9 cellular contexts compared by ENCODE assay signal in the genomic region with DNA sequence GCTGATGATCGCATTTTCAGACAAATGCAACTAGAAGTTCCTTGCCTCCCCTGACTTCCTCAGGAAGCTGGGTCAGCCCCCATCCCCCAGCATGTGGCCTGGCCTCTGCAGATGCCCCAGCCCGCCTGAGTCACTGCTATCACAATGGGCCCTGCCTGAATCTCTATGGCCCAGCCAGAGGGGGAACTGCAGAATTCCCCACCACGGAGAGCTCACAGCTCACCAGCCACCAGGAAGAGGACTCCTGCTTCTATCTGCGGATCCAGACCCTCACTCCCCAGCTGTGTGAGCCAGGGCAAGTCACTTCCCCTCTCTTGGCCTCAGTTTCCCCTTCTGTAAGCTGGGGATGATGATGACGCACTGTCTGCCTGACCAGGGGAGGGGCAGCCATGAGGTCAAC. TPM values are rescaled to one million over a fixed set of nuclear protein-coding genes. Genes with fewer than 3 reads are reported as not detected.
DNase-seq lines count a peak whose midpoint lies in the region; ATAC-seq and TF ChIP-seq lines count a peak whose summit lies in the region.
"Had no signal": no experiment of that assay in that cellular context is flagged by ENCODE, and none has a peak within 500 bp of the region (broad histone marks: within the 10 kb centered on the region; RNA-seq: fewer than 3 reads in every experiment).

No MANE protein-coding gene starts in this region.

- H2BK120ac ChIP-seq in H9 (ENCODE audit: low read depth, low read length, poor library complexity, severe bottlenecking), result no peak overlapping the region

- H3K27me3 ChIP-seq in H9 (ENCODE audit: insufficient read depth, low read length) (peaks cover 2% of the 10 kb centered on the region; the same call in 1 of the 2 replicates), left ventricle myocardium inferior (ENCODE audit: low read depth) (no peaks in the 10 kb centered on the region), stomach (no peaks in the 10 kb centered on the region)

- no peak overlapping the region for H4K5ac ChIP-seq in H9 (ENCODE audit: insufficient read length, low read depth, low read length)

- H3K36me3 Mint-ChIP-seq in H9 (ENCODE audit: insufficient read depth in 1 of 3, low read depth in 3 of 3), result peaks cover 0 to 1% (median 0%) of the 10 kb centered on the region in 3 experiments; a peak in 3 of 7 replicates

- H3T11ph ChIP-seq in H9 (ENCODE audit: low read length), result no peak overlapping the region

- in situ Hi-C loops in GM13977 (cut with MboI; ENCODE audit: low pct_unique_long_range_greater_than_20kb, low sequenced_read_pairs, unreplicated experiment), result no loop called here

- H4K91ac ChIP-seq in H9 (ENCODE audit: insufficient read length, low read depth, low read length), result no peak overlapping the region

- H3K23me2 ChIP-seq in H9 (ENCODE audit: insufficient read length, low read depth, low read length, poor library complexity, severe bottlenecking), result no peaks in the 10 kb centered on the region

- H3K79me2 ChIP-seq in H9 (ENCODE audit: insufficient read depth, low read length), result peaks cover 4% of the 10 kb centered on the region; the same call in 1 of the 2 replicates

- no peak overlapping the region for H2AK5ac ChIP-seq in H9 (ENCODE audit: insufficient read length, low read length)

- H3K9ac ChIP-seq in H9 (ENCODE audit: extremely low read depth, insufficient read length, low read length), result no peak overlapping the region

- no peak for TF ChIP-seq EP300 in stomach (IDR thresholded peaks at IDR 0.05)

- H2BK5ac ChIP-seq in H9 (ENCODE audit: insufficient read length, low read length), result no peak overlapping the region

- no peak overlapping the region for H2BK15ac ChIP-seq in H9 (ENCODE audit: low read depth, low read length)

- H3K14ac ChIP-seq in H9 (ENCODE audit: insufficient read depth, low read length), result 0 out of 2 replicates have a peak overlapping the region, but pooled peaks have one; percentile 33

- peaks cover 0 to 2% of the 10 kb centered on the region in 2 experiments; a peak in 1 of 5 replicates for H3K9me3 Mint-ChIP-seq in H9

- H3K27ac ChIP-seq in H9 (ENCODE audit: insufficient read length, low read depth, low read length), result no peak overlapping the region
- peak overlapping the region; percentile 96 for H3K27ac ChIP-seq in left ventricle myocardium inferior (replicated peaks)
- H3K27ac ChIP-seq in stomach, result peak overlapping the region; percentile 26 to 88 (median 81)

- no peaks in the 10 kb centered on the region for H3K79me1 ChIP-seq in H9 (ENCODE audit: insufficient read depth, low read depth, low read length, poor library complexity, severe bottlenecking)

- H3K27me3 Mint-ChIP-seq in H9 (ENCODE audit: low read depth), result peaks cover 14% of the 10 kb centered on the region

- no peak overlapping the region for H2BK20ac ChIP-seq in H9 (ENCODE audit: low read depth, low read length, poor library complexity, severe bottlenecking)

- H4K8ac ChIP-seq in H9 (replicated peaks; ENCODE audit: insufficient read length, low read depth, low read length), result no peak overlapping the region

- H3K4me3 ChIP-seq in left ventricle myocardium inferior (peak overlapping the region; percentile 82), stomach (peak overlapping the region in 1 of 4 donors; percentile 19)

- H3K4me1 ChIP-seq in H9 (ENCODE audit: insufficient read depth, low read length), result peaks cover 2% of the 10 kb centered on the region; the same call in 1 of the 2 replicates
- H3K4me1 ChIP-seq in left ventricle myocardium inferior, result peaks cover 98% of the 10 kb centered on the region
- H3K4me1 ChIP-seq in stomach, result peaks cover 65 to 100% (median 86%) of the 10 kb centered on the region in 4 donors

- peak; percentile 88 for DNase-seq in H9
- peak; percentile 87 for DNase-seq in UCSD-AML1 (lab: John Stamatoyannopoulos, UW; ENCODE audit: unreplicated experiment)
- DNase-seq in left ventricle myocardium inferior, result peak; percentile 71
- DNase-seq in stomach, result no peak
- no peak for DNase-seq in GM13977 (ENCODE audit: low spot score)
- no peak for DNase-seq in NCI-H1436 (lab: John Stamatoyannopoulos, UW)
- DNase-seq: amniotic stem cell had no signal

- H3K4me2 ChIP-seq in H9 (ENCODE audit: insufficient read depth, insufficient read length, low read length), result no peak overlapping the region

- H2BK12ac ChIP-seq in H9 (ENCODE audit: insufficient read length, low read depth, low read length), result no peak overlapping the region

- no peaks in the 10 kb centered on the region for H3K9me3 ChIP-seq in H9 (ENCODE audit: control insufficient read depth, low read depth, low read length)
- H3K9me3 ChIP-seq in left ventricle myocardium inferior (replicated peaks), result no peaks in the 10 kb centered on the region
- H3K9me3 ChIP-seq in stomach, result no peaks in the 10 kb centered on the region

- peak overlapping the region; percentile 7 to 51; a peak in 2 of 5 replicates for H3K4me3 Mint-ChIP-seq in H9

- TF ChIP-seq CTCF in H9 (conservative IDR thresholded peaks at IDR 0.05), result no peak
- no peak for TF ChIP-seq CTCF in left ventricle myocardium inferior (IDR thresholded peaks at IDR 0.05; ENCODE audit: borderline replicate concordance)
- TF ChIP-seq CTCF in stomach (IDR thresholded peaks at IDR 0.05), result no peak
- no peak for TF ChIP-seq CTCF in GM13977 (IDR thresholded peaks at IDR 0.05; ENCODE audit: extremely low read depth, insufficient read depth, missing control alignments)

- H3K18ac ChIP-seq in H9 (ENCODE audit: insufficient read length, low read depth, low read length), result peak overlapping the region; percentile 10

- no peak for TF ChIP-seq POLR2A in stomach (IDR thresholded peaks at IDR 0.05)

- H3K27ac Mint-ChIP-seq in H9, result peak overlapping the region; percentile 57 to 83 (median 62); a peak in 5 of 7 replicates

- H3K23ac ChIP-seq in H9 (ENCODE audit: insufficient read length, low read depth, low read length), result no peak overlapping the region

- no peaks in the 10 kb centered on the region for H4K20me1 ChIP-seq in H9 (ENCODE audit: control insufficient read depth, insufficient read depth, insufficient read length)

- H3K4me1 Mint-ChIP-seq in H9, result peaks cover 68 to 84% of the 10 kb centered on the region in 2 experiments

- H2AFZ ChIP-seq in H9 (ENCODE audit: low read length), result no peak overlapping the region

- H3K36me3 ChIP-seq in left ventricle myocardium inferior, result no peaks in the 10 kb centered on the region
- peaks cover 0 to 3% (median 0%) of the 10 kb centered on the region in 4 donors for H3K36me3 ChIP-seq in stomach

- no peak overlapping the region for H3K4ac ChIP-seq in H9 (ENCODE audit: low read depth, low read length)

- intact Hi-C loops in left ventricle myocardium inferior (cut with micrococcal nuclease) (no loop called here), stomach (cut with DNase I; ENCODE audit: low total_unique reads) (no loop called here)

- no CpG with 5 or more reads among the region's 5 CpGs for WGBS in H9 (ENCODE audit: extremely low coverage, insufficient read length, low lambda C conversion rate)
- 57 to 79% (median 73%) methylated on average over 3 to 5 of the region's 5 CpGs for WGBS in stomach, 5 donors

- no peak for ATAC-seq in activated CD4-positive, CD25-positive, alpha-beta regulatory T cell treated with anti-CD3 and anti-CD28 coated beads, Interleukin-2, amount 50 U/mL, for 24 hours
- ATAC-seq in GM18909 (IDR thresholded peaks at IDR 0.05; ENCODE audit: poor library complexity, unreplicated experiment), result no peak

- no peak overlapping the region for H3K56ac ChIP-seq in H9 (ENCODE audit: insufficient read length, low read depth, low read length)

RNA-seq across cellular contexts. Expression of a gene that starts 6.9 kb away (rescaled TPM):
- 48.4 and 50.9 TPM in 2 replicates for total RNA-seq in H9 (2021)
- total RNA-seq in left ventricle myocardium inferior, result 45.5 TPM
- total RNA-seq in stomach, result 100 to 1,000 TPM in 2 of 5 donors, 10 to 100 TPM in 3; 53.1 to 251 (median 65.2) TPM
- polyA plus RNA-seq in stomach, result 10 to 100 TPM; 22.6 to 44.7 (median 32.0) TPM

RNA-seq across cellular contexts. Expression of a gene that starts 56.6 kb away (rescaled TPM):
- total RNA-seq in H9 (2021) (not detected in 2 replicates), left ventricle myocardium inferior (not detected), stomach (not detected)
- not detected for polyA plus RNA-seq in stomach

Comparison
In these comparisons a context has a peak if more than half of its experiments do, and no peak if none do; other contexts are left out.
1. DNase-seq: peak in H9 (single experiment), UCSD-AML1 (single experiment) and left ventricle myocardium inferior (single experiment); none in stomach (single experiment), GM13977 (single experiment) and NCI-H1436 (single experiment).